ENCODE assay signal across 8 cellular contexts in genomic region chr6:82364087-82365010, GRCh38. TPM values are rescaled to one million over a fixed set of nuclear protein-coding genes. Genes with fewer than 3 reads are reported as not detected.
DNase-seq lines count a peak whose midpoint lies in the region; ATAC-seq and TF ChIP-seq lines count a peak whose summit lies in the region.

No MANE protein-coding gene starts in this region.

- H3K36me3 ChIP-seq in kidney epithelial cell (ENCODE audit: control insufficient read depth, insufficient read depth, low read length), result no peaks in the 10 kb centered on the region

- H3K4me3 ChIP-seq in cardiac fibroblast (replicated peaks in 1 of 2; ENCODE audit: low read depth in 2 of 2, low read length in 2 of 2), result peak overlapping the region; percentile 82 to 92
- H3K4me3 ChIP-seq in kidney epithelial cell (ENCODE audit: low read depth, low read length), result peak overlapping the region; percentile 63

- peak; percentile 36 for ATAC-seq in HG02852 (IDR thresholded peaks at IDR 0.05; ENCODE audit: unreplicated experiment)

- peak; percentile 12 for DNase-seq in activated CD4-positive, alpha-beta T cell treated with anti-CD3 and anti-CD28 coated beads for 48 hours
- DNase-seq in activated CD4-positive, alpha-beta T cell treated with anti-CD3 and anti-CD28 coated beads, Interleukin-2, amount 50 U/mL, for 1 hour, result no peak
- DNase-seq in cardiac fibroblast (ENCODE audit: low read depth in 2 of 2), result peak; percentile 75 to 77
- DNase-seq in kidney epithelial cell (ENCODE audit: low read depth), result no peak
- peak; percentile 33 for DNase-seq in stimulated activated CD8-positive, alpha-beta memory T cell treated with anti-CD3 and anti-CD28 coated beads, Interleukin-4, amount 100 ng/mL, for 48 hours
- no peak for DNase-seq in middle frontal gyrus (ENCODE audit: extremely low spot score, low spot score)

- TF ChIP-seq CTCF in cardiac fibroblast (IDR thresholded peaks at IDR 0.05; ENCODE audit: low read depth, low read length), result peak; percentile 1
- no peak for TF ChIP-seq CTCF in kidney epithelial cell (IDR thresholded peaks at IDR 0.05; ENCODE audit: insufficient read depth, low read length, poor library complexity, severe bottlenecking)

- H3K27me3 ChIP-seq in kidney epithelial cell (ENCODE audit: control insufficient read depth, insufficient read depth, low read length), result peaks cover 2% of the 10 kb centered on the region

TF ChIP-seq in PFSK-1, 5 proteins besides CTCF, POLR2A, EP300 and RAD21:
- TF ChIP-seq POLR2AphosphoS5 (IDR thresholded peaks at IDR 0.05; ENCODE audit: low read depth, low read length) (no peak), REST (IDR thresholded peaks at IDR 0.05; ENCODE audit: insufficient read depth in 1 of 2, low read depth in 2 of 2, low read length in 2 of 2) (0 out of 4 replicates have a peak, but pooled peaks of 1 of the 2 experiments have one; percentile 6), FOXP2 (optimal IDR thresholded peaks at IDR 0.05; ENCODE audit: borderline replicate concordance, extremely low read depth, extremely low read length, insufficient read depth) (peak; percentile 11), TAF1 (IDR thresholded peaks at IDR 0.05; ENCODE audit: borderline replicate concordance, insufficient read depth, low read length) (no peak), SIN3A (IDR thresholded peaks at IDR 0.05; ENCODE audit: borderline replicate concordance, insufficient read depth, low read length) (no peak)
TF ChIP-seq in PFSK-1: peak in this region for 2.

RNA-seq across cellular contexts. Expression of gene TPBG, which starts 0.7 kb away (rescaled TPM):
- 3.8 TPM for polyA plus RNA-seq in PFSK-1 (2012; ENCODE audit: insufficient read length, low read depth)
- 46.1 and 54.1 TPM in 2 replicates for total RNA-seq in kidney epithelial cell

Comparison
In these comparisons a context has a peak if more than half of its experiments do, and no peak if none do; other contexts are left out.
1. DNase-seq: peak in activated CD4-positive, alpha-beta T cell treated with anti-CD3 and anti-CD28 coated beads for 48 hours (single experiment), cardiac fibroblast (2 of 2) and stimulated activated CD8-positive, alpha-beta memory T cell treated with anti-CD3 and anti-CD28 coated beads, Interleukin-4, amount 100 ng/mL, for 48 hours (single experiment); none in activated CD4-positive, alpha-beta T cell treated with anti-CD3 and anti-CD28 coated beads, Interleukin-2, amount 50 U/mL, for 1 hour (single experiment), kidney epithelial cell (single experiment) and middle frontal gyrus (single experiment).